ENCODE assay signal across 1 cellular context in genomic region chr20:37901667-37902503, GRCh38.
A peak's percentile ranks its signal among the peaks of the same experiment; 100 is the strongest.
TF ChIP-seq lines count a peak whose summit lies in the region.

No MANE protein-coding gene starts in this region.

TF ChIP-seq in HEK293, 187 proteins besides CTCF, POLR2A, EP300 and RAD21 (continued from another document):
- TF ChIP-seq ZNF433 (tag by site-specific recombination; IDR thresholded peaks at IDR 0.05; ENCODE audit: low read depth), result no peak
- TF ChIP-seq ZNF404 (tag by site-specific recombination; IDR thresholded peaks at IDR 0.05), result no peak
- TF ChIP-seq PRDM1 (tag by site-specific recombination; IDR thresholded peaks at IDR 0.05), result no peak
- TF ChIP-seq EGR2 (tag by site-specific recombination; IDR thresholded peaks at IDR 0.05; ENCODE audit: low read depth), result peak; percentile 87
- TF ChIP-seq SP3 (tag by site-specific recombination; IDR thresholded peaks at IDR 0.05), result no peak; the same call in 1 of the 2 replicates
- no peak for TF ChIP-seq ZNF658 (tag by site-specific recombination; IDR thresholded peaks at IDR 0.05)
- 0 out of 2 replicates have a peak, but pooled peaks have one; percentile 17 for TF ChIP-seq ZBTB17 (tag by site-specific recombination; IDR thresholded peaks at IDR 0.05)
- TF ChIP-seq KLF1 (tag by site-specific recombination; IDR thresholded peaks at IDR 0.05), result peak; percentile 27
- no peak for TF ChIP-seq ZNF10 (tag by site-specific recombination; IDR thresholded peaks at IDR 0.05)
- TF ChIP-seq ZNF626 (tag by site-specific recombination; IDR thresholded peaks at IDR 0.05), result no peak
- no peak for TF ChIP-seq ZNF701 (tag by site-specific recombination; IDR thresholded peaks at IDR 0.05)
- TF ChIP-seq ZSCAN23 (tag by site-specific recombination; IDR thresholded peaks at IDR 0.05), result no peak
- TF ChIP-seq, protein P1, sequence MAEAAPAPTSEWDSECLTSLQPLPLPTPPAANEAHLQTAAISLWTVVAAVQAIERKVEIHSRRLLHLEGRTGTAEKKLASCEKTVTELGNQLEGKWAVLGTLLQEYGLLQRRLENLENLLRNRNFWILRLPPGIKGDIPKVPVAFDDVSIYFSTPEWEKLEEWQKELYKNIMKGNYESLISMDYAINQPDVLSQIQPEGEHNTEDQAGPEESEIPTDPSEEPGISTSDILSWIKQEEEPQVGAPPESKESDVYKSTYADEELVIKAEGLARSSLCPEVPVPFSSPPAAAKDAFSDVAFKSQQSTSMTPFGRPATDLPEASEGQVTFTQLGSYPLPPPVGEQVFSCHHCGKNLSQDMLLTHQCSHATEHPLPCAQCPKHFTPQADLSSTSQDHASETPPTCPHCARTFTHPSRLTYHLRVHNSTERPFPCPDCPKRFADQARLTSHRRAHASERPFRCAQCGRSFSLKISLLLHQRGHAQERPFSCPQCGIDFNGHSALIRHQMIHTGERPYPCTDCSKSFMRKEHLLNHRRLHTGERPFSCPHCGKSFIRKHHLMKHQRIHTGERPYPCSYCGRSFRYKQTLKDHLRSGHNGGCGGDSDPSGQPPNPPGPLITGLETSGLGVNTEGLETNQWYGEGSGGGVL (tag by site-specific recombination; IDR thresholded peaks at IDR 0.05), result peak; percentile 64
- TF ChIP-seq, protein P2, sequence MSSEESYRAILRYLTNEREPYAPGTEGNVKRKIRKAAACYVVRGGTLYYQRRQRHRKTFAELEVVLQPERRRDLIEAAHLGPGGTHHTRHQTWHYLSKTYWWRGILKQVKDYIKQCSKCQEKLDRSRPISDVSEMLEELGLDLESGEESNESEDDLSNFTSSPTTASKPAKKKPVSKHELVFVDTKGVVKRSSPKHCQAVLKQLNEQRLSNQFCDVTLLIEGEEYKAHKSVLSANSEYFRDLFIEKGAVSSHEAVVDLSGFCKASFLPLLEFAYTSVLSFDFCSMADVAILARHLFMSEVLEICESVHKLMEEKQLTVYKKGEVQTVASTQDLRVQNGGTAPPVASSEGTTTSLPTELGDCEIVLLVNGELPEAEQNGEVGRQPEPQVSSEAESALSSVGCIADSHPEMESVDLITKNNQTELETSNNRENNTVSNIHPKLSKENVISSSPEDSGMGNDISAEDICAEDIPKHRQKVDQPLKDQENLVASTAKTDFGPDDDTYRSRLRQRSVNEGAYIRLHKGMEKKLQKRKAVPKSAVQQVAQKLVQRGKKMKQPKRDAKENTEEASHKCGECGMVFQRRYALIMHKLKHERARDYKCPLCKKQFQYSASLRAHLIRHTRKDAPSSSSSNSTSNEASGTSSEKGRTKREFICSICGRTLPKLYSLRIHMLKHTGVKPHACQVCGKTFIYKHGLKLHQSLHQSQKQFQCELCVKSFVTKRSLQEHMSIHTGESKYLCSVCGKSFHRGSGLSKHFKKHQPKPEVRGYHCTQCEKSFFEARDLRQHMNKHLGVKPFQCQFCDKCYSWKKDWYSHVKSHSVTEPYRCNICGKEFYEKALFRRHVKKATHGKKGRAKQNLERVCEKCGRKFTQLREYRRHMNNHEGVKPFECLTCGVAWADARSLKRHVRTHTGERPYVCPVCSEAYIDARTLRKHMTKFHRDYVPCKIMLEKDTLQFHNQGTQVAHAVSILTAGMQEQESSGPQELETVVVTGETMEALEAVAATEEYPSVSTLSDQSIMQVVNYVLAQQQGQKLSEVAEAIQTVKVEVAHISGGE (tag by site-specific recombination; conservative IDR thresholded peaks at IDR 0.05; ENCODE audit: low read depth), result no peak
- TF ChIP-seq, protein P3, sequence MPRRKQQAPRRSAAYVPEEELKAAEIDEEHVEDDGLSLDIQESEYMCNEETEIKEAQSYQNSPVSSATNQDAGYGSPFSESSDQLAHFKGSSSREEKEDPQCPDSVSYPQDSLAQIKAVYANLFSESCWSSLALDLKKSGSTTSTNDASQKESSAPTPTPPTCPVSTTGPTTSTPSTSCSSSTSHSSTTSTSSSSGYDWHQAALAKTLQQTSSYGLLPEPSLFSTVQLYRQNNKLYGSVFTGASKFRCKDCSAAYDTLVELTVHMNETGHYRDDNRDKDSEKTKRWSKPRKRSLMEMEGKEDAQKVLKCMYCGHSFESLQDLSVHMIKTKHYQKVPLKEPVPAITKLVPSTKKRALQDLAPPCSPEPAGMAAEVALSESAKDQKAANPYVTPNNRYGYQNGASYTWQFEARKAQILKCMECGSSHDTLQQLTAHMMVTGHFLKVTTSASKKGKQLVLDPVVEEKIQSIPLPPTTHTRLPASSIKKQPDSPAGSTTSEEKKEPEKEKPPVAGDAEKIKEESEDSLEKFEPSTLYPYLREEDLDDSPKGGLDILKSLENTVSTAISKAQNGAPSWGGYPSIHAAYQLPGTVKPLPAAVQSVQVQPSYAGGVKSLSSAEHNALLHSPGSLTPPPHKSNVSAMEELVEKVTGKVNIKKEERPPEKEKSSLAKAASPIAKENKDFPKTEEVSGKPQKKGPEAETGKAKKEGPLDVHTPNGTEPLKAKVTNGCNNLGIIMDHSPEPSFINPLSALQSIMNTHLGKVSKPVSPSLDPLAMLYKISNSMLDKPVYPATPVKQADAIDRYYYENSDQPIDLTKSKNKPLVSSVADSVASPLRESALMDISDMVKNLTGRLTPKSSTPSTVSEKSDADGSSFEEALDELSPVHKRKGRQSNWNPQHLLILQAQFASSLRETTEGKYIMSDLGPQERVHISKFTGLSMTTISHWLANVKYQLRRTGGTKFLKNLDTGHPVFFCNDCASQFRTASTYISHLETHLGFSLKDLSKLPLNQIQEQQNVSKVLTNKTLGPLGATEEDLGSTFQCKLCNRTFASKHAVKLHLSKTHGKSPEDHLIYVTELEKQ (tag by site-specific recombination; IDR thresholded peaks at IDR 0.05; ENCODE audit: borderline replicate concordance), result no peak
- no peak for TF ChIP-seq ZNF707 (tag by site-specific recombination; IDR thresholded peaks at IDR 0.05)
- TF ChIP-seq ZFP69B (tag by site-specific recombination; IDR thresholded peaks at IDR 0.05), result no peak
- TF ChIP-seq BCL11A (tag by site-specific recombination; IDR thresholded peaks at IDR 0.05; ENCODE audit: low read depth), result no peak
- 0 out of 2 replicates have a peak, but pooled peaks have one; percentile 19 for TF ChIP-seq HIC1 (tag by site-specific recombination; IDR thresholded peaks at IDR 0.05)
- no peak for TF ChIP-seq GLI4 (tag by site-specific recombination; IDR thresholded peaks at IDR 0.05)
- no peak for TF ChIP-seq ZNF600 (tag by site-specific recombination; IDR thresholded peaks at IDR 0.05)
- TF ChIP-seq ZNF211 (tag by site-specific recombination; IDR thresholded peaks at IDR 0.05; ENCODE audit: low read depth), result no peak
- no peak for TF ChIP-seq ZNF768 (tag by site-specific recombination; IDR thresholded peaks at IDR 0.05)
- TF ChIP-seq REPIN1 (tag by site-specific recombination; IDR thresholded peaks at IDR 0.05; ENCODE audit: low read depth), result no peak
- TF ChIP-seq ZIC2 (tag by site-specific recombination; IDR thresholded peaks at IDR 0.05), result no peak
- no peak for TF ChIP-seq ZBTB7A (tag by site-specific recombination; IDR thresholded peaks at IDR 0.05; ENCODE audit: low read depth)
- TF ChIP-seq, protein P4, sequence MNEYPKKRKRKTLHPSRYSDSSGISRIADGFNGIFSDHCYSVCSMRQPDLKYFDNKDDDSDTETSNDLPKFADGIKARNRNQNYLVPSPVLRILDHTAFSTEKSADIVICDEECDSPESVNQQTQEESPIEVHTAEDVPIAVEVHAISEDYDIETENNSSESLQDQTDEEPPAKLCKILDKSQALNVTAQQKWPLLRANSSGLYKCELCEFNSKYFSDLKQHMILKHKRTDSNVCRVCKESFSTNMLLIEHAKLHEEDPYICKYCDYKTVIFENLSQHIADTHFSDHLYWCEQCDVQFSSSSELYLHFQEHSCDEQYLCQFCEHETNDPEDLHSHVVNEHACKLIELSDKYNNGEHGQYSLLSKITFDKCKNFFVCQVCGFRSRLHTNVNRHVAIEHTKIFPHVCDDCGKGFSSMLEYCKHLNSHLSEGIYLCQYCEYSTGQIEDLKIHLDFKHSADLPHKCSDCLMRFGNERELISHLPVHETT (tag by site-specific recombination; IDR thresholded peaks at IDR 0.05), result no peak
- no peak for TF ChIP-seq SP2 (tag by site-specific recombination; IDR thresholded peaks at IDR 0.05)
- TF ChIP-seq ZNF837 (tag by site-specific recombination; IDR thresholded peaks at IDR 0.05), result no peak
- TF ChIP-seq OSR2 (tag by site-specific recombination; IDR thresholded peaks at IDR 0.05), result no peak
- no peak for TF ChIP-seq ZBTB20 (tag by site-specific recombination; IDR thresholded peaks at IDR 0.05)
- TF ChIP-seq ZBTB1 (tag by site-specific recombination; IDR thresholded peaks at IDR 0.05), result no peak
- TF ChIP-seq ZNF610 (tag by site-specific recombination; IDR thresholded peaks at IDR 0.05; ENCODE audit: borderline replicate concordance), result no peak
- TF ChIP-seq, protein P5, sequence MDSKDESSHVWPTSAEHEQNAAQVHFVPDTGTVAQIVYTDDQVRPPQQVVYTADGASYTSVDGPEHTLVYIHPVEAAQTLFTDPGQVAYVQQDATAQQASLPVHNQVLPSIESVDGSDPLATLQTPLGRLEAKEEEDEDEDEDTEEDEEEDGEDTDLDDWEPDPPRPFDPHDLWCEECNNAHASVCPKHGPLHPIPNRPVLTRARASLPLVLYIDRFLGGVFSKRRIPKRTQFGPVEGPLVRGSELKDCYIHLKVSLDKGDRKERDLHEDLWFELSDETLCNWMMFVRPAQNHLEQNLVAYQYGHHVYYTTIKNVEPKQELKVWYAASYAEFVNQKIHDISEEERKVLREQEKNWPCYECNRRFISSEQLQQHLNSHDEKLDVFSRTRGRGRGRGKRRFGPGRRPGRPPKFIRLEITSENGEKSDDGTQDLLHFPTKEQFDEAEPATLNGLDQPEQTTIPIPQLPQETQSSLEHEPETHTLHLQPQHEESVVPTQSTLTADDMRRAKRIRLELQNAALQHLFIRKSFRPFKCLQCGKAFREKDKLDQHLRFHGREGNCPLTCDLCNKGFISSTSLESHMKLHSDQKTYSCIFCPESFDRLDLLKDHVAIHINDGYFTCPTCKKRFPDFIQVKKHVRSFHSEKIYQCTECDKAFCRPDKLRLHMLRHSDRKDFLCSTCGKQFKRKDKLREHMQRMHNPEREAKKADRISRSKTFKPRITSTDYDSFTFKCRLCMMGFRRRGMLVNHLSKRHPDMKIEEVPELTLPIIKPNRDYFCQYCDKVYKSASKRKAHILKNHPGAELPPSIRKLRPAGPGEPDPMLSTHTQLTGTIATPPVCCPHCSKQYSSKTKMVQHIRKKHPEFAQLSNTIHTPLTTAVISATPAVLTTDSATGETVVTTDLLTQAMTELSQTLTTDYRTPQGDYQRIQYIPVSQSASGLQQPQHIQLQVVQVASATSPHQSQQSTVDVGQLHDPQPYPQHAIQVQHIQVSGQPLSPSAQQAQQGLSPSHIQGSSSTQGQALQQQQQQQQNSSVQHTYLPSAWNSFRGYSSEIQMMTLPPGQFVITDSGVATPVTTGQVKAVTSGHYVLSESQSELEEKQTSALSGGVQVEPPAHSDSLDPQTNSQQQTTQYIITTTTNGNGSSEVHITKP (tag by site-specific recombination; IDR thresholded peaks at IDR 0.05), result no peak
- 0 out of 2 replicates have a peak, but pooled peaks have one; percentile 39 for TF ChIP-seq ZFP37 (tag by site-specific recombination; IDR thresholded peaks at IDR 0.05)
- no peak for TF ChIP-seq ZNF302 (tag by site-specific recombination; IDR thresholded peaks at IDR 0.05; ENCODE audit: low read depth)
- TF ChIP-seq ZNF19 (tag by site-specific recombination; IDR thresholded peaks at IDR 0.05; ENCODE audit: low read depth), result no peak
- TF ChIP-seq ZNF2 (tag by site-specific recombination; IDR thresholded peaks at IDR 0.05), result peak; percentile 32; the same call in 1 of the 2 replicates
- TF ChIP-seq ZNF184 (tag by site-specific recombination; IDR thresholded peaks at IDR 0.05), result no peak
- no peak for TF ChIP-seq TCF7L2 (IDR thresholded peaks at IDR 0.05; ENCODE audit: borderline replicate concordance, low read depth, low read length)
- 0 out of 2 replicates have a peak, but pooled peaks have one; percentile 21 for TF ChIP-seq KLF9 (tag by site-specific recombination; IDR thresholded peaks at IDR 0.05; ENCODE audit: low read depth)
